1 cellular context compared by ENCODE assay signal in genomic region chr7:150503581-150503980, GRCh38.
TF ChIP-seq lines count a peak whose summit lies in the region.

No MANE protein-coding gene starts in this region.

TF ChIP-seq in K562, 482 proteins besides CTCF, POLR2A, EP300 and RAD21:
- TF ChIP-seq MAFF (IDR thresholded peaks at IDR 0.05; ENCODE audit: low read length) (peak; percentile 98), ZNF239 (CRISPR knock-in tag; IDR thresholded peaks at IDR 0.05) (no peak), NCOA4 (IDR thresholded peaks at IDR 0.05; ENCODE audit: partially characterized antibody) (no peak), STAT5A (IDR thresholded peaks at IDR 0.05; ENCODE audit: borderline replicate concordance, low read length) (no peak), ATF3 (IDR thresholded peaks at IDR 0.05) (no peak), ATF3 (CRISPR knock-in tag; conservative IDR thresholded peaks at IDR 0.05) (no peak), ZEB2 (IDR thresholded peaks at IDR 0.05) (no peak), C11orf30 (IDR thresholded peaks at IDR 0.05; ENCODE audit: low read depth) (peak; percentile 92), MCM3 (IDR thresholded peaks at IDR 0.05) (no peak), ZBTB26 (CRISPR knock-in tag; IDR thresholded peaks at IDR 0.05) (no peak), PRMT5 (CRISPR knock-in tag; IDR thresholded peaks at IDR 0.05) (no peak), BRF2 (IDR thresholded peaks at IDR 0.05; ENCODE audit: borderline replicate concordance, insufficient read depth, insufficient read length) (no peak), L3MBTL2 (IDR thresholded peaks at IDR 0.05) (no peak), PREB (CRISPR knock-in tag; IDR thresholded peaks at IDR 0.05) (no peak), TSC22D4 (tag; IDR thresholded peaks at IDR 0.05) (no peak), ID3 (CRISPR knock-in tag; IDR thresholded peaks at IDR 0.05) (no peak), ID3 (tag; IDR thresholded peaks at IDR 0.05) (no peak), RHOXF2B (CRISPR knock-in tag; conservative IDR thresholded peaks at IDR 0.05) (no peak), MAFK (IDR thresholded peaks at IDR 0.05; ENCODE audit: low read length) (peak; percentile 98), CREB1 (IDR thresholded peaks at IDR 0.05) (no peak), CREB1 (CRISPR knock-in tag; IDR thresholded peaks at IDR 0.05) (no peak), BHLHE40 (IDR thresholded peaks at IDR 0.05; ENCODE audit: low read length) (no peak), ARID1B (IDR thresholded peaks at IDR 0.05) (no peak), ZHX1 (conservative IDR thresholded peaks at IDR 0.05; ENCODE audit: low read length) (no peak), TARDBP (IDR thresholded peaks at IDR 0.05) (no peak), MAFG (tag; conservative IDR thresholded peaks at IDR 0.05) (peak; percentile 94), RFX5 (IDR thresholded peaks at IDR 0.05; ENCODE audit: low read depth, low read length) (no peak), ZNF316 (IDR thresholded peaks at IDR 0.05) (peak; percentile 96), ZNF518B (CRISPR knock-in tag; IDR thresholded peaks at IDR 0.05) (no peak), KAT2B (IDR thresholded peaks at IDR 0.05; ENCODE audit: low read depth, low read length) (no peak), ZBTB33 (CRISPR knock-in tag; IDR thresholded peaks at IDR 0.05) (no peak), ATF2 (CRISPR knock-in tag; IDR thresholded peaks at IDR 0.05) (no peak), HDGF (IDR thresholded peaks at IDR 0.05) (no peak), ZKSCAN1 (IDR thresholded peaks at IDR 0.05; ENCODE audit: low read depth, low read length) (no peak)
